Comparison of ENCODE assay signal across 1 cellular context in genomic region chr6:38796850-38797249, GRCh38.
TF ChIP-seq lines count a peak whose summit lies in the region.

No MANE protein-coding gene starts in this region.

TF ChIP-seq in K562, 482 proteins besides CTCF, POLR2A, EP300 and RAD21 (continued from another document):
- TF ChIP-seq ZNF395 (CRISPR knock-in tag; IDR thresholded peaks at IDR 0.05) (0 out of 2 replicates have a peak, but pooled peaks have one; percentile 8), HSF4 (CRISPR knock-in tag; IDR thresholded peaks at IDR 0.05; ENCODE audit: borderline replicate concordance) (0 out of 2 replicates have a peak, but pooled peaks have one; percentile 15), ZNF639 (CRISPR knock-in tag; conservative IDR thresholded peaks at IDR 0.05 in 1 of 2, IDR thresholded peaks at IDR 0.05 in 1 of 2) (no peak), ZC3H4 (CRISPR knock-in tag; IDR thresholded peaks at IDR 0.05; ENCODE audit: borderline replicate concordance) (no peak), HMG20A (CRISPR knock-in tag; conservative IDR thresholded peaks at IDR 0.05) (no peak)
- TF ChIP-seq, protein P1, sequence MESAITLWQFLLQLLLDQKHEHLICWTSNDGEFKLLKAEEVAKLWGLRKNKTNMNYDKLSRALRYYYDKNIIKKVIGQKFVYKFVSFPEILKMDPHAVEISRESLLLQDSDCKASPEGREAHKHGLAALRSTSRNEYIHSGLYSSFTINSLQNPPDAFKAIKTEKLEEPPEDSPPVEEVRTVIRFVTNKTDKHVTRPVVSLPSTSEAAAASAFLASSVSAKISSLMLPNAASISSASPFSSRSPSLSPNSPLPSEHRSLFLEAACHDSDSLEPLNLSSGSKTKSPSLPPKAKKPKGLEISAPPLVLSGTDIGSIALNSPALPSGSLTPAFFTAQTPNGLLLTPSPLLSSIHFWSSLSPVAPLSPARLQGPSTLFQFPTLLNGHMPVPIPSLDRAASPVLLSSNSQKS (CRISPR knock-in tag; IDR thresholded peaks at IDR 0.05) = no peak
